ENCODE assay signal across 8 cellular contexts in the genomic region with DNA sequence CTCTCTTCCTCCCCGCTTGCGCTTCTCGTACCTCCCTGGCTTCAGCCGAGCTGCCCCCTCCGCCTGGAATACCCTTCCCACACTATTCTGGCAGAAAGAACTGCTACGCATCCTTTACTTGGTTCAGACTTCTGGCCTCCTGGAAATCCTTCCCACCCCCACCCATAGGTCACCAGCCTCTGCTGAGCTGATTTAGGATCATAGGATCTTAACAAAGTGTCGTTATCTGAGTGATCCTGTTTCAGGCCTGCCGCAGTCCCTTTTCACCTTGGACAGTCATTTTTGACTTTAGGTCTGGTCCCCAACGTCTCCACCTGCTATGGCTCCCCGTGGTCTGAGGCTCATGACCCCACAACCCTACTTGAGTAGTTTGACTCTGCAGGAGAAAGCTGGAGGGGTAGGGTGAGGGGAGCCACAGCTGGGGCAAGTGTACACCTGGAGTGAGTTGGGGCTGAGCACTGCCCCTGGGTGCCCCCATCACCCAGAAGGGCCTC. TPM values are rescaled to one million over a fixed set of nuclear protein-coding genes. Genes with fewer than 3 reads are reported as not detected.
DNase-seq lines count a peak whose midpoint lies in the region; ATAC-seq and TF ChIP-seq lines count a peak whose summit lies in the region.

No MANE protein-coding gene starts in this region.

- H3K79me2 ChIP-seq in mesendoderm (ENCODE audit: control insufficient read depth, insufficient read depth, low read length), result no peaks in the 10 kb centered on the region

- TF ChIP-seq POLR2A in body of pancreas (IDR thresholded peaks at IDR 0.05), result no peak

- H3K4me2 ChIP-seq in mesendoderm (ENCODE audit: low read length), result peak overlapping the region; percentile 63

- intact Hi-C loops in body of pancreas (cut with DNase I), result no loop called here
- intact Hi-C loops in upper lobe of right lung (cut with DNase I), result no loop called here

- H3K9me3 ChIP-seq in body of pancreas (no peaks in the 10 kb centered on the region), upper lobe of right lung (no peaks in the 10 kb centered on the region)

- H3K27me3 ChIP-seq in body of pancreas, result no peaks in the 10 kb centered on the region
- H3K27me3 ChIP-seq in mesendoderm (ENCODE audit: insufficient read depth, low read length, poor library complexity), result no peaks in the 10 kb centered on the region
- peaks cover 11% of the 10 kb centered on the region for H3K27me3 ChIP-seq in upper lobe of right lung

- H3K36me3 Mint-ChIP-seq in activated naive CD4-positive, alpha-beta T cell treated with anti-CD3 and anti-CD28 coated beads, Interleukin-2, amount 50 U/mL, for 24 hours, result no peaks in the 10 kb centered on the region

- H3K4me3 Mint-ChIP-seq in activated naive CD4-positive, alpha-beta T cell treated with anti-CD3 and anti-CD28 coated beads, Interleukin-2, amount 50 U/mL, for 24 hours, result peak overlapping the region; percentile 96

- H3K4me3 ChIP-seq in body of pancreas (no peak overlapping the region), mesendoderm (ENCODE audit: low read length) (peak overlapping the region; percentile 5), upper lobe of right lung (peak overlapping the region; percentile 56)

- H2BK5ac ChIP-seq in mesendoderm (ENCODE audit: low read length), result no peak overlapping the region

- H4K5ac ChIP-seq in mesendoderm (ENCODE audit: low read length), result no peak overlapping the region

- ATAC-seq in body of pancreas, result no peak
- ATAC-seq in upper lobe of right lung, result no peak
- ATAC-seq in GM18858 (IDR thresholded peaks at IDR 0.05; ENCODE audit: unreplicated experiment), result no peak

- H3K18ac ChIP-seq in mesendoderm (ENCODE audit: low read length), result no peak overlapping the region

- 32 to 35% methylated on average over 10 of the region's 10 CpGs for WGBS in body of pancreas, 2 donors
- no CpG with 5 or more reads among the region's 10 CpGs for WGBS in mesendoderm (ENCODE audit: extremely low coverage, insufficient coverage, low lambda C conversion rate)

- peak overlapping the region; percentile 81 for H3K56ac ChIP-seq in mesendoderm (ENCODE audit: low read length)

- TF ChIP-seq CTCF in body of pancreas (IDR thresholded peaks at IDR 0.05) (no peak), upper lobe of right lung (IDR thresholded peaks at IDR 0.05) (no peak)

- H3K23ac ChIP-seq in mesendoderm (ENCODE audit: low read length), result no peak overlapping the region

- H3K36me3 ChIP-seq in body of pancreas (replicated peaks in 1 of 2; ENCODE audit: insufficient read depth in 1 of 2, low read depth in 2 of 2) (no peaks in the 10 kb centered on the region), mesendoderm (ENCODE audit: control insufficient read depth, insufficient read depth, low read length) (no peaks in the 10 kb centered on the region), upper lobe of right lung (no peaks in the 10 kb centered on the region)

- H3K4me1 Mint-ChIP-seq in activated naive CD4-positive, alpha-beta T cell treated with anti-CD3 and anti-CD28 coated beads, Interleukin-2, amount 50 U/mL, for 24 hours, result peaks cover 15% of the 10 kb centered on the region

- H3K4ac ChIP-seq in mesendoderm (ENCODE audit: low read depth, low read length), result no peak overlapping the region

- H3K27ac ChIP-seq in body of pancreas (peak overlapping the region; percentile 34 to 58 (median 37)), mesendoderm (ENCODE audit: low read depth, low read length) (no peak overlapping the region), upper lobe of right lung (no peak overlapping the region)

- no peaks in the 10 kb centered on the region for H3K79me1 ChIP-seq in mesendoderm (ENCODE audit: low read length)

- H3K9ac ChIP-seq in mesendoderm (ENCODE audit: low read length), result peak overlapping the region; percentile 60

- H2BK120ac ChIP-seq in mesendoderm (ENCODE audit: low read depth, low read length), result no peak overlapping the region

- no peak overlapping the region for H2AK5ac ChIP-seq in mesendoderm (ENCODE audit: low read length)

- DNase-seq in activated naive CD4-positive, alpha-beta T cell treated with anti-CD3 and anti-CD28 coated beads, Interleukin-2, amount 50 U/mL, for 16 hours, result no peak
- DNase-seq in body of pancreas (no peak), mesendoderm (no peak), upper lobe of right lung (no peak), foreskin melanocyte (no peak), HT-29 (ENCODE audit: low spot score) (no peak)

- H3K27me3 Mint-ChIP-seq in activated naive CD4-positive, alpha-beta T cell treated with anti-CD3 and anti-CD28 coated beads, Interleukin-2, amount 50 U/mL, for 24 hours, result peaks cover 3% of the 10 kb centered on the region

- no peak overlapping the region for H4K8ac ChIP-seq in mesendoderm (ENCODE audit: low read depth, low read length)

- H3K9me3 Mint-ChIP-seq in activated naive CD4-positive, alpha-beta T cell treated with anti-CD3 and anti-CD28 coated beads, Interleukin-2, amount 50 U/mL, for 24 hours, result no peaks in the 10 kb centered on the region

- H3K4me1 ChIP-seq in body of pancreas (peaks cover 34% of the 10 kb centered on the region), mesendoderm (ENCODE audit: control insufficient read depth, low read depth, low read length) (peaks cover 7% of the 10 kb centered on the region), upper lobe of right lung (peaks cover 12% of the 10 kb centered on the region)

- peak overlapping the region; percentile 13 for H3K27ac Mint-ChIP-seq in activated naive CD4-positive, alpha-beta T cell treated with anti-CD3 and anti-CD28 coated beads, Interleukin-2, amount 50 U/mL, for 24 hours

- no peak overlapping the region for H2BK15ac ChIP-seq in mesendoderm (replicated peaks; ENCODE audit: low read depth)

RNA-seq across cellular contexts. Expression of gene EGR1, which starts 27.3 kb away (rescaled TPM):
- total RNA-seq in body of pancreas (100 to 1,000 TPM in 1 of 2 donors, 10 to 100 TPM in 1; 51.1 to 139 TPM), upper lobe of right lung (85.6 TPM)
- 16.0 TPM for polyA plus RNA-seq in mesendoderm (2013, experiment 1 of 2)
- polyA plus RNA-seq in mesendoderm (2013, experiment 2 of 2), result 14.8 TPM
- total RNA-seq in HT-29 (2014; rRNA removed; shearing (Covaris generic)), result 20.1 and 27.8 TPM in 2 replicates

RNA-seq across cellular contexts. Expression of gene ETF1, which starts 50.4 kb away (rescaled TPM):
- 10 to 100 TPM; 24.9 to 36.6 TPM for total RNA-seq in body of pancreas
- polyA plus RNA-seq in mesendoderm (2013, experiment 1 of 2), result 158 TPM
- 156 TPM for polyA plus RNA-seq in mesendoderm (2013, experiment 2 of 2)
- total RNA-seq in upper lobe of right lung, result 114 TPM
- total RNA-seq in HT-29 (2014; rRNA removed; shearing (Covaris generic)), result 75.0 and 81.0 TPM in 2 replicates

RNA-seq across cellular contexts. Expression of gene REEP2, which starts 53.7 kb away (rescaled TPM):
- total RNA-seq in body of pancreas (10 to 100 TPM in 1 of 2 donors, 1 to 10 TPM in 1; 1.8 to 11.2 TPM), upper lobe of right lung (0.55 TPM)
- 8.2 TPM for polyA plus RNA-seq in mesendoderm (2013, experiment 1 of 2)
- polyA plus RNA-seq in mesendoderm (2013, experiment 2 of 2), result 8.7 TPM
- total RNA-seq in HT-29 (2014; rRNA removed; shearing (Covaris generic)), result 0.03 and 0.05 TPM in 2 replicates

Comparison
In these comparisons a context has a peak if more than half of its experiments do, and no peak if none do; other contexts are left out.
1. H3K27ac ChIP-seq: peak in body of pancreas (4 of 4); none in mesendoderm (single experiment) and upper lobe of right lung (single experiment).
2. H3K4me3 ChIP-seq: peak in mesendoderm (single experiment) and upper lobe of right lung (single experiment); none in body of pancreas (0 of 2).